In the genomic region with DNA sequence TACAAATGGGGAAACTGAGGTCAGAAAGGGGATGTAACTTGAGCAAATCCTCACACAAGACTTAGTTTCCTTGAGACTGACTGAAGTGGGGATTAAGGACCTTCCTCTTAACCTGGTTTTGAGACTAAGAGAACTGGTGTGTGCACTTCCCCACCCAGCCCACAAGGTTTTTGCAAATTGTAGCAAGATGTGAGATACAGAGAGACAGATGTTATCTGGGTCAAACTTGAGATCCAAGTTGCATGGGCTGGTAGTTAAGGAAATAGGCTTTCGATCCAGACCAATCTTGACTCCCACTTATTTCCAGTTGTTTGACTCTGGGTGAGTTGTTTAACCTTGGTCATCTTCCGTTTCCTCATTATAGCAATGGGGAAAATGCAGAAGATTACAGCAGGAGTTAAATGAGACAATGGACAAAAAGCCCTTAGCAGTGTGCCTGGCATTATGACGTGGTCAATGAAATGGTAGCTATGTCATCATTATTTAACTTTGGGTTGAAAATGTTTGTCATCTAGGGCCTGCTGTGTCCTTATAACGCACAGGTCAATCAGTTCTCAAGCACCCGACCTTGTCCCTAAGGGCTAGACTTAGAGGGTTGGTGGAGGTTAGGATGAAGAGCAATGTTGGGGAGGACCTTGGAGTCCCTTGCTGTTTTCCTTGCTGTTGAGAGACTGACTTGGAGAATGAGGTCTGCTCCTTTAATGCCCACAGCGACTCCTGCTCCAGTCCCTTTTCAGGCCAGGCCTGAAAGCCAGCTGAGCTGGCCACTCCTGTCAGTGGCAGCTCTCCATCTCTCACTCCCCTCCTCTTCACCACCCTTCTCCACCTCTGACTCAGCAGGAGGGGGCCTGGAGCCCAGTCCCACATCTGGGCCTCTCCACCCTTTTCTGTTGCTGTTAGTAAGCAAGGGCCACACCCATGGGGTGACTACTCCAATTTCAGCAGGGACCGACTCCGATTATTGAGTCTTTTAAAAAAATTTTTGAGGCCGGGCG, we compare ENCODE assay signal across 10 cellular contexts. TPM values are rescaled to one million over a fixed set of nuclear protein-coding genes. Genes with fewer than 3 reads are reported as not detected.
DNase-seq lines count a peak whose midpoint lies in the region; ATAC-seq and TF ChIP-seq lines count a peak whose summit lies in the region.
"Had no signal": no experiment of that assay in that cellular context is flagged by ENCODE, and none has a peak within 500 bp of the region (broad histone marks: within the 10 kb centered on the region; RNA-seq: fewer than 3 reads in every experiment).

No MANE protein-coding gene starts in this region.

- TF ChIP-seq POLR2A in NB4 (IDR thresholded peaks at IDR 0.05; ENCODE audit: extremely low read depth, insufficient read length): no peak

- no peak overlapping the region for H3K27ac ChIP-seq in CD8-positive, alpha-beta T cell (ENCODE audit: low read depth, low read length)

- no peaks in the 10 kb centered on the region for H3K9me3 Mint-ChIP-seq in CD8-positive, alpha-beta T cell
- no peaks in the 10 kb centered on the region for H3K9me3 Mint-ChIP-seq in endothelial cell (ENCODE audit: unreplicated experiment)
- H3K9me3 Mint-ChIP-seq in nephron progenitor cell: no peaks in the 10 kb centered on the region

- DNase-seq in CD8-positive, alpha-beta T cell: no peak
- peak; percentile 44 for DNase-seq in NB4 (ENCODE audit: low read depth)
- DNase-seq in endothelial cell (ENCODE audit: low spot score): no peak
- no peak for DNase-seq in nephron progenitor cell
- no peak for DNase-seq in NCI-H187 (lab: John Stamatoyannopoulos, UW)
- DNase-seq: OCI-M1 had no signal

- intact Hi-C loops in CD8-positive, alpha-beta T cell (cut with DNase I, micrococcal nuclease): no loop called here

- H3K9me3 ChIP-seq in CD8-positive, alpha-beta T cell (ENCODE audit: low read length): no peaks in the 10 kb centered on the region

- H3K4me1 ChIP-seq in CD8-positive, alpha-beta T cell (ENCODE audit: insufficient read depth, low read length): peaks cover 7% of the 10 kb centered on the region

- no peaks in the 10 kb centered on the region for H3K36me3 ChIP-seq in CD8-positive, alpha-beta T cell (ENCODE audit: insufficient read depth, low read length)

- peaks cover 17% of the 10 kb centered on the region for H3K4me1 Mint-ChIP-seq in CD8-positive, alpha-beta T cell (ENCODE audit: low read depth)
- H3K4me1 Mint-ChIP-seq in endothelial cell (ENCODE audit: unreplicated experiment) (peaks cover 6% of the 10 kb centered on the region), nephron progenitor cell (peaks cover 33% of the 10 kb centered on the region)

- CTCF ChIA-PET in CD8-positive, alpha-beta T cell (lab: Charles Lee): no interaction called here

- peak overlapping the region; percentile 73 for H3K4me3 Mint-ChIP-seq in CD8-positive, alpha-beta T cell
- H3K4me3 Mint-ChIP-seq in endothelial cell (ENCODE audit: unreplicated experiment) (peak overlapping the region; percentile 77), nephron progenitor cell (peak overlapping the region; percentile 81)

- H3K27ac Mint-ChIP-seq in CD8-positive, alpha-beta T cell: no peak overlapping the region
- H3K27ac Mint-ChIP-seq in endothelial cell (ENCODE audit: unreplicated experiment): no peak overlapping the region
- H3K27ac Mint-ChIP-seq in nephron progenitor cell: no peak overlapping the region

- H3K36me3 Mint-ChIP-seq in CD8-positive, alpha-beta T cell: peaks cover 3% of the 10 kb centered on the region
- H3K36me3 Mint-ChIP-seq in endothelial cell (ENCODE audit: low read depth, unreplicated experiment) (no peaks in the 10 kb centered on the region), nephron progenitor cell (ENCODE audit: low read depth) (peaks cover 9% of the 10 kb centered on the region)

- no peak for TF ChIP-seq CTCF in CD8-positive, alpha-beta T cell (IDR thresholded peaks at IDR 0.05)
- no peak for TF ChIP-seq CTCF in NB4 (IDR thresholded peaks at IDR 0.05; ENCODE audit: low read depth, low read length)
- TF ChIP-seq CTCF in endothelial cell (IDR thresholded peaks at IDR 0.05; ENCODE audit: unreplicated experiment): no peak
- TF ChIP-seq CTCF in nephron progenitor cell (IDR thresholded peaks at IDR 0.05): no peak

- no peak overlapping the region for H3K4me3 ChIP-seq in CD8-positive, alpha-beta T cell (ENCODE audit: low read depth, low read length)
- no peak overlapping the region for H3K4me3 ChIP-seq in NB4 (ENCODE audit: low read depth, low read length)

- H3K27me3 ChIP-seq in CD8-positive, alpha-beta T cell (ENCODE audit: insufficient read depth, low read length): no peaks in the 10 kb centered on the region

- H3K27me3 Mint-ChIP-seq in CD8-positive, alpha-beta T cell (ENCODE audit: low read depth): no peaks in the 10 kb centered on the region
- peaks cover 4% of the 10 kb centered on the region for H3K27me3 Mint-ChIP-seq in endothelial cell (ENCODE audit: unreplicated experiment)
- no peaks in the 10 kb centered on the region for H3K27me3 Mint-ChIP-seq in nephron progenitor cell (ENCODE audit: low read depth, poor library complexity)

- POLR2A ChIA-PET in CD8-positive, alpha-beta T cell (lab: Charles Lee): no interaction called here

- no peak for ATAC-seq in CD8-positive, alpha-beta T cell
- ATAC-seq in HG02840 (IDR thresholded peaks at IDR 0.05; ENCODE audit: low FRiP score, unreplicated experiment) (no peak), GM21717 (IDR thresholded peaks at IDR 0.05; ENCODE audit: unreplicated experiment) (no peak), HG03097 (IDR thresholded peaks at IDR 0.05; ENCODE audit: low FRiP score, unreplicated experiment) (no peak)

RNA-seq across cellular contexts. Expression of a gene that starts 1.9 kb away (rescaled TPM):
- total RNA-seq in CD8-positive, alpha-beta T cell: under 1 TPM; 0.46 to 0.50 TPM
- 11.9 TPM for total RNA-seq in endothelial cell (ENCODE audit: unreplicated experiment)

RNA-seq across cellular contexts. Expression of a gene that starts 8.4 kb away (rescaled TPM):
- total RNA-seq in CD8-positive, alpha-beta T cell: under 1 TPM; 0.67 to 0.79 TPM
- not detected for total RNA-seq in endothelial cell (ENCODE audit: unreplicated experiment)
- total RNA-seq: frontal cortex had no signal

RNA-seq across cellular contexts. Expression of a gene that starts 21.7 kb away (rescaled TPM):
- 10 to 100 TPM; 14.5 to 17.0 TPM for total RNA-seq in CD8-positive, alpha-beta T cell
- 25.3 TPM for total RNA-seq in endothelial cell (ENCODE audit: unreplicated experiment)

RNA-seq across cellular contexts. Expression of a gene that starts 21.9 kb away (rescaled TPM):
- under 1 TPM; 0.30 to 0.58 TPM for total RNA-seq in CD8-positive, alpha-beta T cell
- 6.7 TPM for total RNA-seq in endothelial cell (ENCODE audit: unreplicated experiment)

RNA-seq across cellular contexts. Expression of a gene that starts 23.1 kb away (rescaled TPM):
- total RNA-seq in CD8-positive, alpha-beta T cell: under 1 TPM in 1 of 2 experiments, not detected in 1; 0.60 TPM
- total RNA-seq in endothelial cell (ENCODE audit: unreplicated experiment): 22.9 TPM
